Comparison of ENCODE assay signal across 13 cellular contexts in genomic region chr3:23804441-23805227, GRCh38. TPM values are rescaled to one million over a fixed set of nuclear protein-coding genes. Genes with fewer than 3 reads are reported as not detected.
DNase-seq lines count a peak whose midpoint lies in the region; ATAC-seq and TF ChIP-seq lines count a peak whose summit lies in the region.
"Had no signal": no experiment of that assay in that cellular context is flagged by ENCODE, and none has a peak within 500 bp of the region (broad histone marks: within the 10 kb centered on the region; RNA-seq: fewer than 3 reads in every experiment).

No MANE protein-coding gene starts in this region.

- no peaks in the 10 kb centered on the region for H3K27me3 Mint-ChIP-seq in CD8-positive, alpha-beta memory T cell
- H3K27me3 Mint-ChIP-seq in natural killer cell treated with Interleukin-12 subunit alpha and Interleukin-12 subunit beta and Interleukin-15 and Interleukin-18, amount 100 ng/mL, for 72 hours, result no peaks in the 10 kb centered on the region

- no peak overlapping the region for H3K4me3 ChIP-seq in CD8-positive, alpha-beta memory T cell (ENCODE audit: low read length)
- H3K4me3 ChIP-seq in KMS-11 (IDR thresholded peaks at IDR 0.05; ENCODE audit: insufficient read depth, low read depth, low read length) (peak overlapping the region; percentile 15), colonic mucosa (no peak overlapping the region)

- H3K27me3 ChIP-seq in CD8-positive, alpha-beta memory T cell (ENCODE audit: insufficient read depth, low read length, poor library complexity, severe bottlenecking), result no peaks in the 10 kb centered on the region
- H3K27me3 ChIP-seq in KMS-11 (ENCODE audit: insufficient read depth, low read depth) (no peaks in the 10 kb centered on the region), colonic mucosa (no peaks in the 10 kb centered on the region)
- H3K27me3 ChIP-seq: spleen had no signal

- intact Hi-C loops in colonic mucosa (cut with DNase I), result no loop called here

- H2AFZ ChIP-seq in KMS-11 (ENCODE audit: low read depth), result no peak overlapping the region

- peaks cover 0 to 12% (median 0%) of the 10 kb centered on the region in 3 donors for H3K36me3 Mint-ChIP-seq in CD8-positive, alpha-beta memory T cell
- H3K36me3 Mint-ChIP-seq in natural killer cell treated with Interleukin-12 subunit alpha and Interleukin-12 subunit beta and Interleukin-15 and Interleukin-18, amount 100 ng/mL, for 72 hours, result peaks cover 6% of the 10 kb centered on the region

- no peaks in the 10 kb centered on the region for H3K9me3 Mint-ChIP-seq in CD8-positive, alpha-beta memory T cell
- H3K9me3 Mint-ChIP-seq in natural killer cell treated with Interleukin-12 subunit alpha and Interleukin-12 subunit beta and Interleukin-15 and Interleukin-18, amount 100 ng/mL, for 72 hours, result no peaks in the 10 kb centered on the region

- peak overlapping the region; percentile 19 to 99 (median 90) for H3K27ac Mint-ChIP-seq in CD8-positive, alpha-beta memory T cell
- H3K27ac Mint-ChIP-seq in natural killer cell treated with Interleukin-12 subunit alpha and Interleukin-12 subunit beta and Interleukin-15 and Interleukin-18, amount 100 ng/mL, for 72 hours, result peak overlapping the region in 1 of 2 donors; percentile 94

- H3K4me1 Mint-ChIP-seq in CD8-positive, alpha-beta memory T cell, result peaks cover 35 to 42% (median 36%) of the 10 kb centered on the region in 3 donors
- peaks cover 27 to 31% of the 10 kb centered on the region in 2 donors for H3K4me1 Mint-ChIP-seq in natural killer cell treated with Interleukin-12 subunit alpha and Interleukin-12 subunit beta and Interleukin-15 and Interleukin-18, amount 100 ng/mL, for 72 hours (ENCODE audit: low read depth in 2 of 2)

- TF ChIP-seq CTCF in KMS-11 (conservative IDR thresholded peaks at IDR 0.05; ENCODE audit: low read depth, low read length) (no peak), colonic mucosa (IDR thresholded peaks at IDR 0.05) (no peak)

- no peaks in the 10 kb centered on the region for H3K36me3 ChIP-seq in CD8-positive, alpha-beta memory T cell (ENCODE audit: insufficient read depth, low read length)
- H3K36me3 ChIP-seq in KMS-11 (ENCODE audit: insufficient read depth) (no peaks in the 10 kb centered on the region), colonic mucosa (no peaks in the 10 kb centered on the region)
- H3K36me3 ChIP-seq: spleen had no signal

- ATAC-seq in natural killer cell treated with Interleukin-12 subunit alpha and Interleukin-12 subunit beta and Interleukin-15 and Interleukin-18, amount 100 ng/mL, for 72 hours, result no peak
- ATAC-seq in HG03460 (IDR thresholded peaks at IDR 0.05; ENCODE audit: unreplicated experiment) (no peak), GM21723 (IDR thresholded peaks at IDR 0.05; ENCODE audit: unreplicated experiment) (no peak)

- in situ Hi-C loops in KBM-7 (cut with MboI; ENCODE audit: low pct_unique_long_range_greater_than_20kb, low sequenced_read_pairs), result no loop called here

- no peak overlapping the region for H3K9ac ChIP-seq in KMS-11
- H3K9ac ChIP-seq in colonic mucosa (ENCODE audit: low read depth in 2 of 2, low read length in 2 of 2), result peak overlapping the region in 1 of 2 donors; percentile 70

- CTCF ChIA-PET in CD8-positive, alpha-beta memory T cell (lab: Charles Lee), result no interaction called here

- no peaks in the 10 kb centered on the region for H4K20me1 ChIP-seq in KMS-11 (ENCODE audit: insufficient read depth)

- POLR2A ChIA-PET in CD8-positive, alpha-beta memory T cell (lab: Charles Lee), result interaction anchor here (0.5 kb wide), 1 partner anchor 14 kb away, joined by 5 read pairs; no protein-coding TSS in a partner anchor

- peaks cover 27% of the 10 kb centered on the region for H3K4me1 ChIP-seq in CD8-positive, alpha-beta memory T cell (ENCODE audit: insufficient read depth, low read length)
- H3K4me1 ChIP-seq in KMS-11 (ENCODE audit: low read depth, poor library complexity, severe bottlenecking), result peaks cover 25% of the 10 kb centered on the region
- peaks cover 5% of the 10 kb centered on the region for H3K4me1 ChIP-seq in colonic mucosa

- H3K4me3 Mint-ChIP-seq in CD8-positive, alpha-beta memory T cell, result peak overlapping the region; percentile 13 to 98 (median 90)
- peak overlapping the region; percentile 88 for H3K4me3 Mint-ChIP-seq in natural killer cell treated with Interleukin-12 subunit alpha and Interleukin-12 subunit beta and Interleukin-15 and Interleukin-18, amount 100 ng/mL, for 72 hours

- H3K79me2 ChIP-seq in KMS-11 (ENCODE audit: insufficient read depth, low read depth), result peaks cover 30% of the 10 kb centered on the region; the same call in 1 of the 2 replicates

- 0 out of 2 replicates have a peak overlapping the region, but pooled peaks have one; percentile 48 for H3K4me2 ChIP-seq in KMS-11

- no peak overlapping the region for H3K27ac ChIP-seq in CD8-positive, alpha-beta memory T cell (ENCODE audit: low read depth, low read length)
- H3K27ac ChIP-seq in KMS-11, result no peak overlapping the region
- peak overlapping the region; percentile 51 for H3K27ac ChIP-seq in colonic mucosa

- DNase-seq in CD8-positive, alpha-beta memory T cell, result no peak
- DNase-seq in colonic mucosa (peak; percentile 51), KBM-7 (no peak), NCI-H1930 (lab: John Stamatoyannopoulos, UW) (no peak)
- DNase-seq in natural killer cell treated with Interleukin-12 subunit alpha and Interleukin-12 subunit beta and Interleukin-15 and Interleukin-18, amount 100 ng/mL, for 72 hours (ENCODE audit: low spot score), result no peak
- DNase-seq: DND-41; left cardiac atrium; spleen; stimulated activated naive CD4-positive, alpha-beta T cell; SW 1271 had no signal

- no peaks in the 10 kb centered on the region for H3K9me3 ChIP-seq in CD8-positive, alpha-beta memory T cell (ENCODE audit: low read length)
- H3K9me3 ChIP-seq in colonic mucosa, result no peaks in the 10 kb centered on the region
- H3K9me3 ChIP-seq: spleen had no signal

RNA-seq across cellular contexts. Expression of gene UBE2E1, which starts 1.1 kb away (rescaled TPM):
- 10 to 100 TPM; 50.1 to 50.7 TPM for total RNA-seq in CD8-positive, alpha-beta memory T cell
- polyA plus RNA-seq in CD8-positive, alpha-beta memory T cell, result 8.1 TPM
- 10 to 100 TPM; 68.6 to 81.7 TPM for total RNA-seq in colonic mucosa
- total RNA-seq in natural killer cell treated with Interleukin-12 subunit alpha and Interleukin-12 subunit beta and Interleukin-15 and Interleukin-18, amount 100 ng/mL, for 72 hours, result 10 to 100 TPM; 56.5 to 68.5 TPM
